In genomic region chr17:82424001-82424862, GRCh38 we compare ENCODE assay signal across 8 cellular contexts. TPM values are rescaled to one million over a fixed set of nuclear protein-coding genes. Genes with fewer than 3 reads are reported as not detected.
DNase-seq lines count a peak whose midpoint lies in the region; ATAC-seq and TF ChIP-seq lines count a peak whose summit lies in the region.

No MANE protein-coding gene starts in this region.

- H3K9ac ChIP-seq in mammary epithelial cell (ENCODE audit: insufficient read depth, low read length), result no peak overlapping the region

- no peaks in the 10 kb centered on the region for H4K20me1 ChIP-seq in mammary epithelial cell (ENCODE audit: insufficient read depth, low read length)

- H3K4me1 ChIP-seq in mammary epithelial cell (ENCODE audit: insufficient read depth, low read length) (peaks cover 5% of the 10 kb centered on the region), tibial nerve (peaks cover 0 to 19% (median 2%) of the 10 kb centered on the region in 4 donors)

- peak; percentile 62 for TF ChIP-seq CTCF in CD4-positive, alpha-beta T cell (IDR thresholded peaks at IDR 0.05)
- TF ChIP-seq CTCF in mammary epithelial cell (conservative IDR thresholded peaks at IDR 0.05 in 1 of 2, IDR thresholded peaks at IDR 0.05 in 1 of 2; ENCODE audit: extremely low read depth in 1 of 2, insufficient read depth in 1 of 2, low read depth in 1 of 2, low read length in 2 of 2) (peak; percentile 59 to 82), mesothelial cell of epicardium (IDR thresholded peaks at IDR 0.05; ENCODE audit: unreplicated experiment) (peak; percentile 37), tibial nerve (IDR thresholded peaks at IDR 0.05) (peak in 4 of 5 experiments; percentile 38 to 56 (median 45))

- no peak overlapping the region for H2AFZ ChIP-seq in mammary epithelial cell (ENCODE audit: low read depth, low read length)

- no peak for TF ChIP-seq POLR2A in tibial nerve (IDR thresholded peaks at IDR 0.05)

- H3K4me2 ChIP-seq in mammary epithelial cell (ENCODE audit: insufficient read depth, low read depth, low read length), result no peak overlapping the region

- H3K36me3 Mint-ChIP-seq in CD4-positive, alpha-beta T cell (ENCODE audit: low read depth), result peaks cover 25% of the 10 kb centered on the region
- H3K36me3 Mint-ChIP-seq in mesothelial cell of epicardium, result peaks cover 39% of the 10 kb centered on the region

- POLR2A ChIA-PET in CD4-positive, alpha-beta T cell (lab: Charles Lee), result interaction anchor here (1.4 kb wide), 1 partner anchor 25 kb away, joined by 5 read pairs; no protein-coding TSS in a partner anchor

- CTCF ChIA-PET in CD4-positive, alpha-beta T cell (lab: Charles Lee), result interaction anchor here (0.6 to 0.8 kb wide), 3 partner anchors 24 to 124 kb away, joined by 3 to 4 read pairs (median 4); no protein-coding TSS in a partner anchor
- CTCF ChIA-PET in mammary epithelial cell (lab: Charles Lee; ENCODE audit: low non-redundant PET), result interaction anchor here (0.6 kb wide), 1 partner anchor 98 kb away, joined by 6 read pairs; no protein-coding TSS in a partner anchor

- H3K4me3 ChIP-seq in mammary epithelial cell (replicated peaks in 1 of 3; ENCODE audit: insufficient read depth in 1 of 3, low read depth in 2 of 3, low read length in 3 of 3) (no peak overlapping the region), tibial nerve (peak overlapping the region in 1 of 4 donors; percentile 25)

- dilution Hi-C loops in mammary epithelial cell (cut with HindIII; ENCODE audit: low sequenced_read_pairs), result no loop called here

- in situ Hi-C loops in mammary epithelial cell (cut with MboI; ENCODE audit: low sequenced_read_pairs in 2 of 2), result no loop called here

- peaks cover 22% of the 10 kb centered on the region for H3K4me1 Mint-ChIP-seq in CD4-positive, alpha-beta T cell (ENCODE audit: low read depth)
- H3K4me1 Mint-ChIP-seq in mesothelial cell of epicardium, result peaks cover 4% of the 10 kb centered on the region

- no TSS peak for BruUV-seq in mammary epithelial cell (replicated peaks; lab: Mats Ljungman, UMichigan)

- intact Hi-C loops in CD4-positive, alpha-beta T cell (cut with DNase I, micrococcal nuclease), result no loop called here
- intact Hi-C loops in mammary epithelial cell (cut with micrococcal nuclease), result no loop called here

- H3K36me3 ChIP-seq in mammary epithelial cell (ENCODE audit: insufficient read depth, low read length), result no peaks in the 10 kb centered on the region
- peaks cover 0 to 47% (median 0%) of the 10 kb centered on the region in 3 donors for H3K36me3 ChIP-seq in tibial nerve

- no peak overlapping the region for H3K27ac Mint-ChIP-seq in CD4-positive, alpha-beta T cell
- no peak overlapping the region for H3K27ac Mint-ChIP-seq in mesothelial cell of epicardium

- no peaks in the 10 kb centered on the region for H3K27me3 Mint-ChIP-seq in CD4-positive, alpha-beta T cell
- H3K27me3 Mint-ChIP-seq in mesothelial cell of epicardium (ENCODE audit: low read depth), result no peaks in the 10 kb centered on the region

- TF ChIP-seq EP300 in tibial nerve (IDR thresholded peaks at IDR 0.05), result peak in 1 of 2 donors; percentile 29

- H3K27ac ChIP-seq in CD4-positive, alpha-beta T cell (ENCODE audit: low read depth, low read length), result no peak overlapping the region
- H3K27ac ChIP-seq in mammary epithelial cell (ENCODE audit: insufficient read depth, low read depth, low read length) (no peak overlapping the region), tibial nerve (peak overlapping the region in 2 of 4 donors; percentile 36 to 56)

- no peaks in the 10 kb centered on the region for H3K9me3 ChIP-seq in CD4-positive, alpha-beta T cell (ENCODE audit: control insufficient read depth, low read length)
- H3K9me3 ChIP-seq in mammary epithelial cell (replicated peaks; ENCODE audit: insufficient read depth, low read length) (peaks cover 3% of the 10 kb centered on the region), tibial nerve (peaks cover 0 to 12% (median 0%) of the 10 kb centered on the region in 4 donors)

- no peak overlapping the region for H3K4me3 Mint-ChIP-seq in CD4-positive, alpha-beta T cell
- no peak overlapping the region for H3K4me3 Mint-ChIP-seq in mesothelial cell of epicardium

- no peaks in the 10 kb centered on the region for H3K79me2 ChIP-seq in mammary epithelial cell (ENCODE audit: insufficient read depth, low read length)

- peak in 9 of 10 experiments; percentile 19 to 61 (median 44) for DNase-seq in CD4-positive, alpha-beta T cell
- peak; percentile 24 for DNase-seq in HT1080 (ENCODE audit: low read depth)
- peak in 4 of 5 experiments; percentile 17 to 72 (median 48) for DNase-seq in T-helper 2 cell
- DNase-seq in mammary epithelial cell, result peak; percentile 21
- no peak for DNase-seq in mesothelial cell of epicardium (ENCODE audit: low spot score in 2 of 2, unreplicated experiment in 2 of 2)
- DNase-seq in tibial nerve (ENCODE audit: low spot score in 2 of 2), result peak; percentile 50 to 63

- WGBS in mammary epithelial cell (ENCODE audit: low coverage, missing lambda C conversion rate), result 91% methylated on average over 17 of the region's 25 CpGs
- 73 to 81% methylated on average over 25 of the region's 25 CpGs for WGBS in tibial nerve, 2 donors

- no peaks in the 10 kb centered on the region for H3K9me3 Mint-ChIP-seq in CD4-positive, alpha-beta T cell
- H3K9me3 Mint-ChIP-seq in mesothelial cell of epicardium, result peaks cover 12% of the 10 kb centered on the region

- ATAC-seq in CD4-positive, alpha-beta T cell (ENCODE audit: poor library complexity), result peak; percentile 66
- ATAC-seq in GM19351 (IDR thresholded peaks at IDR 0.05; ENCODE audit: unreplicated experiment), result no peak
- no peak for ATAC-seq in GM19324 (IDR thresholded peaks at IDR 0.05; ENCODE audit: low FRiP score, unreplicated experiment)

- H3K27me3 ChIP-seq in CD4-positive, alpha-beta T cell (ENCODE audit: control insufficient read depth, insufficient read depth, low read length), result no peaks in the 10 kb centered on the region
- no peaks in the 10 kb centered on the region for H3K27me3 ChIP-seq in mammary epithelial cell (ENCODE audit: insufficient read depth, low read length)
- H3K27me3 ChIP-seq in tibial nerve, result no peaks in the 10 kb centered on the region

RNA-seq across cellular contexts. Expression of gene OGFOD3, which starts 5.8 kb away (rescaled TPM):
- 10 to 100 TPM; 12.9 to 13.7 TPM for total RNA-seq in CD4-positive, alpha-beta T cell
- 40.8 and 45.3 TPM in 2 replicates for total RNA-seq in HT1080 (2014; rRNA removed; shearing (Covaris generic))
- polyA plus RNA-seq in HT1080 (2015; cell fraction: cytosol; rRNA removed), result 42.9 and 43.9 TPM in 2 replicates
- polyA plus RNA-seq in HT1080 (2015; cell fraction: nucleus; rRNA removed), result 40.1 and 43.7 TPM in 2 replicates
- total RNA-seq in mammary epithelial cell, result 10 to 100 TPM; 18.5 to 25.6 TPM
- 26.1 TPM for polyA plus RNA-seq in mammary epithelial cell
- polyA minus RNA-seq in mammary epithelial cell, result 19.0 TPM
- total RNA-seq in mesothelial cell of epicardium, result 36.6 to 40.3 TPM (median 39.3 TPM) in 3 replicates
- 10 to 100 TPM; 23.7 to 51.6 (median 40.7) TPM for total RNA-seq in tibial nerve

RNA-seq across cellular contexts. Expression of gene HEXD, which starts 6.1 kb away (rescaled TPM):
- 10 to 100 TPM; 27.8 to 31.2 TPM for total RNA-seq in CD4-positive, alpha-beta T cell
- 8.0 and 11.5 TPM in 2 replicates for total RNA-seq in HT1080 (2014; rRNA removed; shearing (Covaris generic))
- 9.3 and 10.6 TPM in 2 replicates for polyA plus RNA-seq in HT1080 (2015; cell fraction: cytosol; rRNA removed)
- 43.2 and 54.6 TPM in 2 replicates for polyA plus RNA-seq in HT1080 (2015; cell fraction: nucleus; rRNA removed)
- 10 to 100 TPM in 1 of 2 donors, 1 to 10 TPM in 1; 6.3 to 13.0 TPM for total RNA-seq in mammary epithelial cell
- 8.0 TPM for polyA plus RNA-seq in mammary epithelial cell
- polyA minus RNA-seq in mammary epithelial cell, result 3.8 TPM
- total RNA-seq in mesothelial cell of epicardium, result 75.3 to 82.8 TPM (median 76.3 TPM) in 3 replicates
- 100 to 1,000 TPM in 1 of 4 donors, 10 to 100 TPM in 3; 65.6 to 143 (median 95.1) TPM for total RNA-seq in tibial nerve

RNA-seq across cellular contexts. Expression of gene CYBC1, which starts 26.3 kb away (rescaled TPM):
- total RNA-seq in CD4-positive, alpha-beta T cell, result 10 to 100 TPM; 60.2 to 62.4 TPM
- total RNA-seq in HT1080 (2014; rRNA removed; shearing (Covaris generic)), result 38.2 and 39.6 TPM in 2 replicates
- polyA plus RNA-seq in HT1080 (2015; cell fraction: cytosol; rRNA removed), result 49.3 and 50.5 TPM in 2 replicates
- polyA plus RNA-seq in HT1080 (2015; cell fraction: nucleus; rRNA removed), result 82.2 and 88.7 TPM in 2 replicates
- 10 to 100 TPM; 21.8 to 38.3 TPM for total RNA-seq in mammary epithelial cell
- 30.3 TPM for polyA plus RNA-seq in mammary epithelial cell
- polyA minus RNA-seq in mammary epithelial cell, result 21.6 TPM
- 86.7 to 93.0 TPM (median 88.1 TPM) in 3 replicates for total RNA-seq in mesothelial cell of epicardium
- 100 to 1,000 TPM in 2 of 4 donors, 10 to 100 TPM in 2; 45.4 to 106 (median 86.4) TPM for total RNA-seq in tibial nerve

RNA-seq across cellular contexts. Expression of gene NARF, which starts 34.3 kb away (rescaled TPM):
- total RNA-seq in CD4-positive, alpha-beta T cell, result 10 to 100 TPM; 57.1 to 62.0 TPM
- total RNA-seq in HT1080 (2014; rRNA removed; shearing (Covaris generic)), result 34.3 and 35.8 TPM in 2 replicates
- 69.6 and 75.6 TPM in 2 replicates for polyA plus RNA-seq in HT1080 (2015; cell fraction: cytosol; rRNA removed)
- polyA plus RNA-seq in HT1080 (2015; cell fraction: nucleus; rRNA removed), result 67.4 and 67.9 TPM in 2 replicates
- 10 to 100 TPM; 25.0 to 31.5 TPM for total RNA-seq in mammary epithelial cell
- 45.0 TPM for polyA plus RNA-seq in mammary epithelial cell
- 31.3 TPM for polyA minus RNA-seq in mammary epithelial cell
- total RNA-seq in mesothelial cell of epicardium, result 116 to 123 TPM (median 122 TPM) in 3 replicates
- total RNA-seq in tibial nerve, result 10 to 100 TPM; 25.8 to 79.2 (median 59.9) TPM

RNA-seq across cellular contexts. Expression of gene UTS2R, which starts 52.7 kb away (rescaled TPM):
- total RNA-seq in CD4-positive, alpha-beta T cell, result not detected
- total RNA-seq in HT1080 (2014; rRNA removed; shearing (Covaris generic)), result not detected in 2 replicates
- not detected in 2 replicates for polyA plus RNA-seq in HT1080 (2015; cell fraction: cytosol; rRNA removed)
- 0.10 TPM in 1 of 2 replicates, not detected in the other for polyA plus RNA-seq in HT1080 (2015; cell fraction: nucleus; rRNA removed)
- not detected for total RNA-seq in mammary epithelial cell
- polyA plus RNA-seq in mammary epithelial cell, result not detected
- not detected for polyA minus RNA-seq in mammary epithelial cell
- total RNA-seq in mesothelial cell of epicardium, result 6.1 to 7.6 TPM (median 6.5 TPM) in 3 replicates
- total RNA-seq in tibial nerve, result under 1 TPM in 1 of 4 donors, not detected in 3; 0.20 TPM

Comparison
In these comparisons a context has a peak if more than half of its experiments do, and no peak if none do; other contexts are left out.
1. DNase-seq: peak in CD4-positive, alpha-beta T cell (9 of 10), HT1080 (single experiment), T-helper 2 cell (4 of 5), mammary epithelial cell (single experiment) and tibial nerve (2 of 2); none in mesothelial cell of epicardium (0 of 2).
2. Peak in every context shown above with its lines, with median percentiles within 50 percentile points of each other: CTCF ChIP-seq.